15 cellular contexts compared by ENCODE assay signal in genomic region chr10:95350212-95350829, GRCh38. TPM values are rescaled to one million over a fixed set of nuclear protein-coding genes. Genes with fewer than 3 reads are reported as not detected.
DNase-seq lines count a peak whose midpoint lies in the region; ATAC-seq, FAIRE-seq and TF ChIP-seq lines count a peak whose summit lies in the region.
"Had no signal": no experiment of that assay in that cellular context is flagged by ENCODE, and none has a peak within 500 bp of the region (broad histone marks: within the 10 kb centered on the region; RNA-seq: fewer than 3 reads in every experiment).

No MANE protein-coding gene starts in this region.

- H3K4me1 Mint-ChIP-seq in MCF 10A (ENCODE audit: insufficient read depth, unreplicated experiment) (peaks cover 18% of the 10 kb centered on the region), CD14-positive monocyte (peaks cover 9% of the 10 kb centered on the region)
- H3K4me1 Mint-ChIP-seq: activated CD4-positive, alpha-beta memory T cell treated with anti-CD3 and anti-CD28 coated beads, Interleukin-2, amount 10 ng/mL, durations not matched to agents 7 days and 5 days had no signal

- H3K36me3 Mint-ChIP-seq in MCF 10A (ENCODE audit: insufficient read depth, unreplicated experiment): no peaks in the 10 kb centered on the region
- H3K36me3 Mint-ChIP-seq in CD14-positive monocyte: no peaks in the 10 kb centered on the region
- H3K36me3 Mint-ChIP-seq: neural progenitor cell had no signal

- TF ChIP-seq CTCF in MCF 10A (IDR thresholded peaks at IDR 0.05; ENCODE audit: unreplicated experiment): no peak
- TF ChIP-seq CTCF in CD14-positive monocyte (IDR thresholded peaks at IDR 0.05): no peak
- no peak for TF ChIP-seq CTCF in GM13976 (IDR thresholded peaks at IDR 0.05; ENCODE audit: borderline replicate concordance, control extremely low read depth, extremely low read depth, insufficient read depth, missing control alignments)

- peaks cover 35 to 88% (median 62%) of the 10 kb centered on the region in 5 donors for H3K36me3 ChIP-seq in subcutaneous abdominal adipose tissue (ENCODE audit: control insufficient read depth in 5 of 5, insufficient read depth in 5 of 5, low read length in 5 of 5)
- H3K36me3 ChIP-seq: neural progenitor cell had no signal

- H3K9ac ChIP-seq in subcutaneous abdominal adipose tissue (ENCODE audit: low read length in 5 of 5): peak overlapping the region in 1 of 5 donors; percentile 50
- H3K9ac ChIP-seq: neural progenitor cell had no signal

- POLR2A ChIA-PET in MCF 10A (lab: Yijun Ruan, JAX): interaction anchor here (1.2 kb wide), 1 partner anchor 42 kb away, joined by 3 read pairs; no protein-coding TSS in a partner anchor

- H3K27ac Mint-ChIP-seq in MCF 10A (ENCODE audit: low read depth, unreplicated experiment): no peak overlapping the region
- no peak overlapping the region for H3K27ac Mint-ChIP-seq in CD14-positive monocyte
- H3K27ac Mint-ChIP-seq: activated CD4-positive, alpha-beta memory T cell treated with anti-CD3 and anti-CD28 coated beads, Interleukin-2, amount 10 ng/mL, durations not matched to agents 7 days and 5 days; neural progenitor cell; T-helper 2 cell treated with Interferon-gamma antibody and Interleukin-4, amounts not matched to agents 5 μg/mL and 100 μg/mL, for 36 hours had no signal

- intact Hi-C loops in MCF 10A (cut with micrococcal nuclease): no loop called here
- intact Hi-C loops in left ventricle myocardium superior (cut with micrococcal nuclease): no loop called here
- intact Hi-C loops in CD14-positive monocyte (cut with micrococcal nuclease): no loop called here

- peaks cover 12 to 82% (median 64%) of the 10 kb centered on the region in 5 donors for H3K4me1 ChIP-seq in subcutaneous abdominal adipose tissue (ENCODE audit: control insufficient read depth in 5 of 5, insufficient read depth in 5 of 5, low read length in 5 of 5)

- BruUV-seq in MCF 10A (replicated peaks; lab: Mats Ljungman, UMichigan): no TSS peak

- H3K4me3 ChIP-seq in subcutaneous abdominal adipose tissue (ENCODE audit: low read depth in 1 of 5, low read length in 5 of 5): peak overlapping the region in 1 of 5 donors; percentile 35
- H3K4me3 ChIP-seq: neural progenitor cell had no signal

- no peaks in the 10 kb centered on the region for H3K27me3 Mint-ChIP-seq in MCF 10A (ENCODE audit: insufficient read depth, unreplicated experiment)
- peaks cover 0 to 2% (median 0%) of the 10 kb centered on the region in 3 donors for H3K27me3 Mint-ChIP-seq in CD14-positive monocyte (ENCODE audit: low read depth in 3 of 3)

- peak; percentile 81 for DNase-seq in HCEC 1CT
- peak; percentile 74 for DNase-seq in MCF 10A (ENCODE audit: unreplicated experiment)
- no peak for DNase-seq in left ventricle myocardium superior
- no peak for DNase-seq in CD14-positive monocyte (ENCODE audit: low spot score)
- DNase-seq in GM13976 (ENCODE audit: low spot score): no peak
- no peak for DNase-seq in urothelium cell line (ENCODE audit: low spot score)
- DNase-seq: activated CD4-positive, alpha-beta memory T cell treated with anti-CD3 and anti-CD28 coated beads, Interleukin-2, amount 10 ng/mL, durations not matched to agents 7 days and 5 days; activated effector memory CD4-positive, alpha-beta T cell treated with anti-CD3 and anti-CD28 coated beads, Interleukin-2, amount 50 U/mL, for 16 hours; Karpas-422 had no signal

- H3K9me3 Mint-ChIP-seq in MCF 10A (ENCODE audit: unreplicated experiment) (no peaks in the 10 kb centered on the region), CD14-positive monocyte (no peaks in the 10 kb centered on the region)
- H3K9me3 Mint-ChIP-seq: activated CD4-positive, alpha-beta memory T cell treated with anti-CD3 and anti-CD28 coated beads, Interleukin-2, amount 10 ng/mL, durations not matched to agents 7 days and 5 days; neural progenitor cell; T-helper 2 cell treated with Interferon-gamma antibody and Interleukin-4, amounts not matched to agents 5 μg/mL and 100 μg/mL, for 36 hours had no signal

- no peaks in the 10 kb centered on the region for H3K9me3 ChIP-seq in subcutaneous abdominal adipose tissue (ENCODE audit: control insufficient read depth in 5 of 5, low read length in 5 of 5)

- FAIRE-seq in urothelium cell line (lab: Jason Lieb, UNC): no peak
- FAIRE-seq: G401.6 had no signal

- peak overlapping the region; percentile 94 for H3K27ac ChIP-seq in subcutaneous abdominal adipose tissue (ENCODE audit: low read depth, low read length)
- H3K27ac ChIP-seq: C4-2B, neural progenitor cell had no signal

- in situ Hi-C loops in GM13976 (cut with MboI; ENCODE audit: low sequenced_read_pairs, unreplicated experiment): loop anchor here (25.0 kb wide), 1 partner anchor 713 kb away; no protein-coding TSS in a partner anchor

- ATAC-seq in left ventricle myocardium superior: peak; percentile 56
- ATAC-seq in HG03135 (IDR thresholded peaks at IDR 0.05; ENCODE audit: unreplicated experiment): no peak

- H3K27me3 ChIP-seq in subcutaneous abdominal adipose tissue (ENCODE audit: control insufficient read depth in 5 of 5, insufficient read depth in 4 of 5, low read length in 5 of 5): no peaks in the 10 kb centered on the region
- H3K27me3 ChIP-seq: neural progenitor cell had no signal

- no peak overlapping the region for H3K4me3 Mint-ChIP-seq in MCF 10A (ENCODE audit: unreplicated experiment)
- no peak overlapping the region for H3K4me3 Mint-ChIP-seq in CD14-positive monocyte
- H3K4me3 Mint-ChIP-seq: activated CD4-positive, alpha-beta memory T cell treated with anti-CD3 and anti-CD28 coated beads, Interleukin-2, amount 10 ng/mL, durations not matched to agents 7 days and 5 days; neural progenitor cell; T-helper 2 cell treated with Interferon-gamma antibody and Interleukin-4, amounts not matched to agents 5 μg/mL and 100 μg/mL, for 36 hours had no signal

- CTCF ChIA-PET in MCF 10A (lab: Yijun Ruan, JAX): interaction anchor here (0.7 to 26.5 kb wide), 10 partner anchors 11 to 372 kb away, joined by 3 to 713 read pairs (median 4); no protein-coding TSS in a partner anchor

RNA-seq across cellular contexts. Expression of gene PDLIM1, which starts 59.5 kb away (rescaled TPM):
- total RNA-seq in MCF 10A (2022) (74.6 and 98.1 TPM in 2 replicates), left ventricle myocardium superior (231 TPM)
- 1 to 10 TPM; 4.8 to 5.2 TPM for polyA plus RNA-seq in CD14-positive monocyte

Comparison
In these comparisons a context has a peak if more than half of its experiments do, and no peak if none do; other contexts are left out.
1. DNase-seq: peak in HCEC 1CT (single experiment) and MCF 10A (single experiment); none in left ventricle myocardium superior (single experiment), CD14-positive monocyte (single experiment), GM13976 (single experiment) and urothelium cell line (single experiment).